ENCODE assay signal across 8 cellular contexts in the genomic region with DNA sequence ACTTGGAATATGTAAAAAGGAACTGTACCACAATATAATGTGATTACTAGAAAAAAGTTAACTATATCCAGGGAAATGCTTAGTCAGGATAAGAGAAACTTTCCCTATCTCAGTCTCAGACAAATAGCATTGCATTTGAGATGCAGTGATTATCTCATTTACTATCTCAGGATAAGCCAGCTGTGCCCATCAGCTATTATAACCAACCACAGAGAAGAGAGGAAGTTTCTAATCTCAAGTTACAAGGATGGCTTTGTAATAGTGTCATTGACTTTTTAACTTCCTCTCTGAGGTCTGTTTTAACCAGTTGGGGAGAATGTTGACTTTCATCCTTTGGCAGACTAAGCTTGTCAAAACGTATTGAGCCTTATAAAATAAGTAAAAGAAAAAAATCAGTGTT. TPM values are rescaled to one million over a fixed set of nuclear protein-coding genes. Genes with fewer than 3 reads are reported as not detected.
DNase-seq lines count a peak whose midpoint lies in the region; ATAC-seq and TF ChIP-seq lines count a peak whose summit lies in the region.

No MANE protein-coding gene starts in this region.

- H2AFZ ChIP-seq in Karpas-422 (ENCODE audit: low read length): no peak overlapping the region

- TF ChIP-seq POLR2A in Peyer's patch (IDR thresholded peaks at IDR 0.05): no peak

- ATAC-seq in GM21717 (IDR thresholded peaks at IDR 0.05; ENCODE audit: unreplicated experiment): peak; percentile 71

- H3K36me3 ChIP-seq in Karpas-422 (ENCODE audit: insufficient read depth, low read length): peaks cover 21% of the 10 kb centered on the region; the same call in 1 of the 2 replicates
- peaks cover 0 to 14% (median 0%) of the 10 kb centered on the region in 3 donors for H3K36me3 ChIP-seq in Peyer's patch

- TF ChIP-seq CTCF in choroid plexus epithelial cell (conservative IDR thresholded peaks at IDR 0.05; ENCODE audit: low read depth, low read length) (no peak), Peyer's patch (IDR thresholded peaks at IDR 0.05) (no peak)

- no peaks in the 10 kb centered on the region for H3K27me3 ChIP-seq in Karpas-422 (ENCODE audit: low read length)
- H3K27me3 ChIP-seq in Peyer's patch: no peaks in the 10 kb centered on the region

- H3K27ac ChIP-seq in Karpas-422 (ENCODE audit: low read length) (peak overlapping the region; percentile 77), Peyer's patch (no peak overlapping the region)

- H4K20me1 ChIP-seq in Karpas-422 (ENCODE audit: insufficient read depth, low read depth, low read length): no peaks in the 10 kb centered on the region

- DNase-seq in GM04503 (ENCODE audit: low read depth): peak; percentile 23
- DNase-seq in Karpas-422: peak; percentile 67
- DNase-seq in choroid plexus epithelial cell (ENCODE audit: low read depth): peak; percentile 76
- no peak for DNase-seq in NK-92 (lab: John Stamatoyannopoulos, UW; ENCODE audit: unreplicated experiment)
- DNase-seq in SW 1271 (lab: John Stamatoyannopoulos, UW): no peak
- no peak for DNase-seq in Peyer's patch
- no peak for DNase-seq in GM19240 (ENCODE audit: insufficient read length, low spot score)

- peaks cover 53% of the 10 kb centered on the region for H3K4me1 ChIP-seq in Karpas-422 (ENCODE audit: low read length)
- no peaks in the 10 kb centered on the region for H3K4me1 ChIP-seq in Peyer's patch

- H3K9me2 ChIP-seq in Karpas-422 (replicated peaks; ENCODE audit: insufficient read depth, low read length): no peaks in the 10 kb centered on the region

- H3K4me3 ChIP-seq in Karpas-422 (ENCODE audit: low read length): no peak overlapping the region
- no peak overlapping the region for H3K4me3 ChIP-seq in choroid plexus epithelial cell (ENCODE audit: low read depth, low read length)
- no peak overlapping the region for H3K4me3 ChIP-seq in Peyer's patch

- peaks cover 75% of the 10 kb centered on the region for H3K79me2 ChIP-seq in Karpas-422 (ENCODE audit: low read length)

- no peak overlapping the region for H3K9ac ChIP-seq in Karpas-422 (ENCODE audit: low read length)

- H3K9me3 ChIP-seq in Karpas-422 (ENCODE audit: low read length): no peaks in the 10 kb centered on the region
- no peaks in the 10 kb centered on the region for H3K9me3 ChIP-seq in Peyer's patch

- peak overlapping the region; percentile 50 for H3K4me2 ChIP-seq in Karpas-422 (ENCODE audit: low read depth, low read length, poor library complexity, severe bottlenecking)

RNA-seq across cellular contexts. Expression of a gene that starts 56.5 kb away (rescaled TPM):
- total RNA-seq in Karpas-422 (2014; rRNA removed; shearing (Covaris generic); ENCODE audit: low replicate concordance): 39.2 and 50.5 TPM in 2 replicates
- total RNA-seq in Peyer's patch: 10 to 100 TPM; 12.4 to 92.4 (median 17.8) TPM

Comparison
In these comparisons a context has a peak if more than half of its experiments do, and no peak if none do; other contexts are left out.
1. DNase-seq: peak in GM04503 (single experiment), Karpas-422 (single experiment) and choroid plexus epithelial cell (single experiment); none in NK-92 (single experiment), SW 1271 (0 of 2), Peyer's patch (0 of 3) and GM19240 (single experiment).